In the genomic region with DNA sequence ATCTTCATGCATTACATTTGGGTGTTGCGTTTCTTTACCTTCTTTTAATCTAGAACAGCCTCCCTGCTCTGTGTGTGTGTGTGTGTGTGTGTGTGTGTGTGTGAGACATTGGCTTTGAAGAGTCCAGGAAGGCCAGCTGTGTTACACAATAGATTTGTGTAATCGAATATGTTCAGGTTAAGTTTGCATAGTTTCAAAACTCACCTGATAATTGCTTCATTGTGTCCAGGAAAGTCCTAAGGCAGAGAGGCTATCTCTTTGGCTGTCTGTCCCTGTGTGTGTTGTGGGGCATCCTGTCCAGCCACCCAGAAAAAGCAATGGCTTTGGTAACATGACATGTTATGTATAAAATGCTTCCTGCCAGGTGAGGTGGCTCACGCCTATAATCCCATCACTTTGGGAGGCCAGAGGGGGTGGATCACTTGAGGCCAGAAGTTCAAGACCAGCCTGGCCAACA, we compare ENCODE assay signal across 11 cellular contexts. TPM values are rescaled to one million over a fixed set of nuclear protein-coding genes. Genes with fewer than 3 reads are reported as not detected.
DNase-seq lines count a peak whose midpoint lies in the region; ATAC-seq, FAIRE-seq and TF ChIP-seq lines count a peak whose summit lies in the region.
"Had no signal": no experiment of that assay in that cellular context is flagged by ENCODE, and none has a peak within 500 bp of the region (broad histone marks: within the 10 kb centered on the region; RNA-seq: fewer than 3 reads in every experiment).

No MANE protein-coding gene starts in this region.

- no peaks in the 10 kb centered on the region for H3K27me3 ChIP-seq in bronchial epithelial cell (ENCODE audit: control insufficient read depth, insufficient read depth, low read length)
- H3K27me3 ChIP-seq in pancreas, result no peaks in the 10 kb centered on the region
- H3K27me3 ChIP-seq: adrenal gland had no signal

- no peaks in the 10 kb centered on the region for H3K9me3 ChIP-seq in pancreas
- H3K9me3 ChIP-seq: A549, adrenal gland had no signal

- FAIRE-seq in bronchial epithelial cell (lab: Jason Lieb, UNC), result no peak
- no peak for FAIRE-seq in pancreas (lab: Jason Lieb, UNC)
- FAIRE-seq: A549, H54 had no signal

- H3K4me3 ChIP-seq in bronchial epithelial cell (ENCODE audit: low read depth, low read length) (no peak overlapping the region), pancreas (no peak overlapping the region)
- H3K4me3 ChIP-seq: A549, adrenal gland had no signal

- peak overlapping the region in 2 of 4 donors; percentile 85 for H3K27ac ChIP-seq in pancreas

- WGBS in pancreas, 2 donors, result 39 to 41% methylated on average over 3 of the region's 3 CpGs

- H3K4me1 ChIP-seq in pancreas, result peaks cover 15 to 54% (median 29%) of the 10 kb centered on the region in 3 donors

- DNase-seq in NCI-H510A treated with DMSO at 0.1 percent for 48 hours (lab: John Stamatoyannopoulos, UW) (peak; percentile 14), NCI-H510A (lab: John Stamatoyannopoulos, UW) (no peak), NCI-H146 (lab: John Stamatoyannopoulos, UW) (peak; percentile 48), bronchial epithelial cell (ENCODE audit: low read depth) (peak; percentile 57), pancreas (peak in 1 of 6 donors; percentile 8), mucosa of gallbladder (ENCODE audit: low spot score) (no peak), AML-193 (lab: John Stamatoyannopoulos, UW) (no peak)
- no peak for DNase-seq in stimulated activated CD4-positive, alpha-beta T cell treated with anti-CD3 and anti-CD28 coated beads, Interleukin-4, amount 100 ng/mL, for 4 hours

- ATAC-seq in pancreas, result peak in 3 of 4 donors; percentile 3 to 48 (median 18)
- ATAC-seq: A549 had no signal

- H3K36me3 ChIP-seq in bronchial epithelial cell (ENCODE audit: control insufficient read depth, insufficient read depth, low read length) (no peaks in the 10 kb centered on the region), pancreas (no peaks in the 10 kb centered on the region)
- H3K36me3 ChIP-seq: adrenal gland had no signal

- intact Hi-C loops in pancreas (cut with DNase I), result no loop called here

- TF ChIP-seq CTCF in bronchial epithelial cell (IDR thresholded peaks at IDR 0.05; ENCODE audit: insufficient read depth, low read length, severe bottlenecking) (no peak), pancreas (IDR thresholded peaks at IDR 0.05) (no peak)

RNA-seq across cellular contexts. Expression of gene ZNF710, which starts 37.5 kb away (rescaled TPM):
- total RNA-seq in bronchial epithelial cell (7.6 and 11.9 TPM in 2 replicates), pancreas (100 to 1,000 TPM in 1 of 6 donors, 10 to 100 TPM in 5; 31.9 to 298 (median 36.4) TPM), mucosa of gallbladder (30.2 TPM)
- polyA plus RNA-seq in pancreas, result 100 to 1,000 TPM in 1 of 2 donors, 10 to 100 TPM in 1; 69.2 to 128 TPM

Comparison
In these comparisons a context has a peak if more than half of its experiments do, and no peak if none do; other contexts are left out.
1. DNase-seq: peak in NCI-H510A treated with DMSO at 0.1 percent for 48 hours (single experiment), NCI-H146 (single experiment) and bronchial epithelial cell (single experiment); none in NCI-H510A (single experiment), mucosa of gallbladder (single experiment), AML-193 (0 of 2) and stimulated activated CD4-positive, alpha-beta T cell treated with anti-CD3 and anti-CD28 coated beads, Interleukin-4, amount 100 ng/mL, for 4 hours (0 of 2).